27 cellular contexts compared by ENCODE assay signal in genomic region chr7:154299736-154300135, GRCh38.
"Had no signal": no experiment of that assay in that cellular context is flagged by ENCODE, and none has a peak within 500 bp of the region (broad histone marks: within the 10 kb centered on the region; RNA-seq: fewer than 3 reads in every experiment).

No MANE protein-coding gene starts in this region.

- ATAC-seq: psoas muscle; right cardiac atrium; right lobe of liver; stimulated activated memory B cell treated with anti-CD40 and anti-IgM and Interleukin-4, amounts not matched to agents 10 μg/mL and 1 μg/mL and 100 μg/mL, for 72 hours; stimulated activated naive CD8-positive, alpha-beta T cell treated with anti-CD3 and anti-CD28 coated beads, Interleukin-15, amount 100 ng/mL, for 72 hours; stimulated activated naive CD8-positive, alpha-beta T cell treated with anti-CD3 and anti-CD28 coated beads, Interleukin-15, Interleukin-2, amounts not matched to agents 100 U/mL and 50 U/mL, for 24 hours; upper lobe of right lung had no signal

- H2AFZ ChIP-seq: neural progenitor cell, parathyroid adenoma had no signal

- DNase-seq: natural killer cell; occipital lobe; ovary; posterior cingulate gyrus; psoas muscle; right cardiac atrium; right lobe of liver; sigmoid colon; small intestine; stimulated activated CD4-positive, alpha-beta T cell treated with anti-CD3 and anti-CD28 coated beads, Interleukin-12 subunit alpha, Interleukin-12 subunit beta, amount 100 ng/mL, for 4 hours; stimulated activated CD4-positive, alpha-beta T cell treated with anti-CD3 and anti-CD28 coated beads, Interleukin-1b, Interleukin-23, amount 100 ng/mL, for 48 hours; stimulated activated CD4-positive, alpha-beta T cell treated with anti-CD3 and anti-CD28 coated beads, Interleukin-4, amount 100 ng/mL, for 1 hour; stimulated activated CD4-positive, alpha-beta T cell treated with anti-CD3 and anti-CD28 coated beads, Interleukin-4, amount 100 ng/mL, for 4 hours; stimulated activated CD8-positive, alpha-beta memory T cell treated with anti-CD3 and anti-CD28 coated beads, Interleukin-4, amount 100 ng/mL, for 48 hours; stimulated activated naive CD4-positive, alpha-beta T cell; stimulated activated naive CD8-positive, alpha-beta T cell treated with anti-CD3 and anti-CD28 coated beads, Interleukin-15, amount 100 ng/mL, for 72 hours; stimulated activated naive CD8-positive, alpha-beta T cell treated with anti-CD3 and anti-CD28 coated beads, Interleukin-15, Interleukin-2, amounts not matched to agents 100 U/mL and 50 U/mL, for 24 hours; substantia nigra; testis; tibial artery; transverse colon; upper lobe of right lung; uterus had no signal

- H3K4me3 ChIP-seq: neural progenitor cell, ovary, psoas muscle, right lobe of liver, sigmoid colon, suprapubic skin, testis, tibial artery, transverse colon, upper lobe of right lung, uterus had no signal

- H3K79me2 ChIP-seq: parathyroid adenoma had no signal

- H3K9me3 ChIP-seq: ovary, psoas muscle, right lobe of liver, sigmoid colon, suprapubic skin, testis, tibial artery, transverse colon, upper lobe of right lung, uterus had no signal

- H3K27me3 ChIP-seq: neural progenitor cell, ovary, right lobe of liver, testis, transverse colon, upper lobe of right lung, uterus had no signal

- H3K27ac ChIP-seq: neural progenitor cell, ovary, parathyroid adenoma, psoas muscle, right lobe of liver, sigmoid colon, suprapubic skin, testis, tibial artery, transverse colon, upper lobe of right lung, uterus had no signal

- H3K4me1 ChIP-seq: psoas muscle, right lobe of liver, sigmoid colon, suprapubic skin, testis, transverse colon, upper lobe of right lung, uterus had no signal

- H3K36me3 ChIP-seq: neural progenitor cell, ovary, right lobe of liver, sigmoid colon, suprapubic skin, tibial artery, transverse colon, upper lobe of right lung, uterus had no signal

- H3K9ac ChIP-seq: neural progenitor cell, parathyroid adenoma had no signal

- H3K4me2 ChIP-seq: neural progenitor cell had no signal
